Comparison of ENCODE assay signal across 9 cellular contexts in the genomic region with DNA sequence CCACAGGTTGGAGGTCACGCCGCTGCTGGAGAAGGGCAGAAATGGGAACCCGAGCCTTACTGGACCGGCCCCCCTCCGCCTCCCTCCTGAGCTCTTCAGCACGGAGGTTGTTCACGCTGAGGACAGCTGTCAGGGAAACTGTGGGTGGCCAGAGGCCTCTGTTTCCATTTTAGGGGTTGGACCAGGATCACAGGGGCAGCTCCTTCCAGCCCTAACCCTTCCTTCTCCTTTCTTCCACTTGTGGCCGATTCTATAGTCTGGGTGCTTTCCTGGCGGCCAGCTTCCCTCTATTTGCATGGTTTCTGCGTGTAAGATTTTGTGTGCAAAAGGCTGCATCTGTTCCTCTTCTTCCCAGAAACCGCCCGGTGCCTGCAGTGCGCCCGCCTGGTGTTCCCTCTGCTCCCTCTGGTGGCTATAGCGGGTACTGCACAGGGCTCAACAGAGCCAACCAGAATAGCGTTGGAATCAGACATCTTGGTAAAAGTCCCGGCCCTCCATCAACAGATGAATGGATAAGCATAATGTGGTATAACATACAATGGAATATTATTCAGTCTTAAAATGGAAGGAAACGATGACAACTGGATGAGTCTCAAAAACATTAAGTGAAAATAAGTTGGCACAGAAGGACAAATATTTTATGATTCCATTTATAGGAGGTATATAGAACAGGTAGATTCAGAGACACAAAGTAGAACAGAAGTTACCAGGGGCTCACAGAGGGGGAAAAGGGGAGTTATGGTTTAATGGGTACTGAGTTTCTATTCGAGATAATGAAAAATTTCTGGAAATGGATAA. TPM values are rescaled to one million over a fixed set of nuclear protein-coding genes. Genes with fewer than 3 reads are reported as not detected.
DNase-seq lines count a peak whose midpoint lies in the region; ATAC-seq and TF ChIP-seq lines count a peak whose summit lies in the region.
"Had no signal": no experiment of that assay in that cellular context is flagged by ENCODE, and none has a peak within 500 bp of the region (broad histone marks: within the 10 kb centered on the region; RNA-seq: fewer than 3 reads in every experiment).

No MANE protein-coding gene starts in this region.

- no peak for ATAC-seq in HG03342 (IDR thresholded peaks at IDR 0.05; ENCODE audit: unreplicated experiment)

- H3K9me3 ChIP-seq in neural progenitor cell (ENCODE audit: low read depth) (no peaks in the 10 kb centered on the region), stomach (no peaks in the 10 kb centered on the region)

- H3K79me2 ChIP-seq in neural progenitor cell (ENCODE audit: low read depth): no peaks in the 10 kb centered on the region

- TF ChIP-seq EP300 in stomach (IDR thresholded peaks at IDR 0.05): no peak

- H3K36me3 ChIP-seq in neural progenitor cell (no peaks in the 10 kb centered on the region), stomach (no peaks in the 10 kb centered on the region)

- no peak for TF ChIP-seq POLR2A in stomach (IDR thresholded peaks at IDR 0.05)

- H3K36me3 Mint-ChIP-seq in neural progenitor cell: no peaks in the 10 kb centered on the region

- WGBS in stomach, 5 donors: 6 to 16% (median 13%) methylated on average over 15 to 19 of the region's 19 CpGs

- no peak overlapping the region for H3K9ac ChIP-seq in neural progenitor cell

- H3K27me3 ChIP-seq in neural progenitor cell (peaks cover 9% of the 10 kb centered on the region), stomach (no peaks in the 10 kb centered on the region)

- H3F3A ChIP-seq in neural progenitor cell (ENCODE audit: low read depth): no peaks in the 10 kb centered on the region

- H3K27ac ChIP-seq in neural progenitor cell: no peak overlapping the region
- peak overlapping the region in 1 of 5 donors; percentile 49 for H3K27ac ChIP-seq in stomach

- peak overlapping the region; percentile 25 for H3K4me3 Mint-ChIP-seq in neural progenitor cell

- intact Hi-C loops in stomach (cut with DNase I; ENCODE audit: low total_unique reads): loop anchor here (2.0 kb wide), 1 partner anchor 115 kb away; no protein-coding TSS in a partner anchor

- no peaks in the 10 kb centered on the region for H4K20me1 ChIP-seq in neural progenitor cell (ENCODE audit: low read depth)

- peak overlapping the region; percentile 28 for H3K4me2 ChIP-seq in neural progenitor cell

- peak overlapping the region; percentile 90 for H2AFZ ChIP-seq in neural progenitor cell (replicated peaks)

- H3K9me3 Mint-ChIP-seq in neural progenitor cell: peaks cover 5% of the 10 kb centered on the region

- peaks cover 4% of the 10 kb centered on the region for H3K27me3 Mint-ChIP-seq in neural progenitor cell (ENCODE audit: insufficient read depth, low read depth)

- H3K27ac Mint-ChIP-seq in neural progenitor cell: no peak overlapping the region

- TF ChIP-seq CTCF in fibroblast of pulmonary artery (IDR thresholded peaks at IDR 0.05; ENCODE audit: low read length, missing control alignments) (no peak), neural progenitor cell (IDR thresholded peaks at IDR 0.05) (peak; percentile 100), stomach (IDR thresholded peaks at IDR 0.05) (peak in 6 of 7 experiments; percentile 98 to 100 (median 100))

- peak; percentile 49 for DNase-seq in GF-D8 (lab: John Stamatoyannopoulos, UW)
- peak; percentile 51 for DNase-seq in Jurkat, Clone E6-1 (ENCODE audit: low read depth, low spot score)
- DNase-seq in RPMI8226: peak; percentile 89
- DNase-seq in activated T-helper 1 cell treated with Interleukin-2 at 50 U/mL for 16 hours (ENCODE audit: low read depth): peak; percentile 66
- peak; percentile 76 for DNase-seq in fibroblast of pulmonary artery (ENCODE audit: low read depth)
- peak; percentile 89 for DNase-seq in neural progenitor cell (ENCODE audit: low spot score)
- peak; percentile 93 for DNase-seq in stomach

- no peak overlapping the region for H3K4me3 ChIP-seq in Jurkat, Clone E6-1 (ENCODE audit: low read length)
- H3K4me3 ChIP-seq in fibroblast of pulmonary artery (replicated peaks; ENCODE audit: low read depth, low read length): no peak overlapping the region
- no peak overlapping the region for H3K4me3 ChIP-seq in neural progenitor cell
- H3K4me3 ChIP-seq in stomach: no peak overlapping the region

- H3K4me1 Mint-ChIP-seq in neural progenitor cell: peaks cover 16% of the 10 kb centered on the region

- H3K4me1 ChIP-seq in neural progenitor cell (peaks cover 7% of the 10 kb centered on the region), stomach (peaks cover 0 to 10% (median 8%) of the 10 kb centered on the region in 4 donors)

RNA-seq across cellular contexts. Expression of gene SLC22A8, which starts 8.4 kb away (rescaled TPM):
- not detected for polyA plus RNA-seq in Jurkat, Clone E6-1 (2012; ENCODE audit: insufficient read depth, insufficient read length)
- total RNA-seq in neural progenitor cell (ENCODE audit: low replicate concordance): not detected in 2 replicates
- total RNA-seq in stomach: not detected
- polyA plus RNA-seq in stomach: not detected
- total RNA-seq: skeletal muscle tissue had no signal

RNA-seq across cellular contexts. Expression of gene SLC22A6, which starts 39.3 kb away (rescaled TPM):
- not detected for polyA plus RNA-seq in Jurkat, Clone E6-1 (2012; ENCODE audit: insufficient read depth, insufficient read length)
- total RNA-seq in neural progenitor cell (ENCODE audit: low replicate concordance) (not detected in 2 replicates), stomach (not detected)
- polyA plus RNA-seq in stomach: not detected
- total RNA-seq: skeletal muscle tissue had no signal
